Comparison of ENCODE assay signal across 11 cellular contexts in the genomic region with DNA sequence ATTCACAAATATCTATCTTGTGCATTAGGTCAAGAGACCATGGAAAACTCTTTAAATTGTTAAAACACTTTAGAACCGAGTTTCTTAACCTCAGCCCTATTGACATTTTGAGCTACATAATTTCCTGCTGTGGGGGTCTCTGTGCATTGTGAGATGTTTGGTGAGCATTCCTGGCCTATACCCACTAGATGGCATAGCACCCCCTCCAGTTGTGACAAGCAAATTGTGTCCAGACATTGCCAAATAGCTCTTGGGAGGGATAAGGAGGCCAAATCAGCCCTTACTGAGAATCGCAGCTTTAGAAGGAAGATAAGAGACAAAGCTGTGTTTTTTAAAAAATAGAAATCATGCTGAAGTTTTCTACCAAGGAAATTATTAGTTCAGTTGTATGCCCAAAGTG.
DNase-seq lines count a peak whose midpoint lies in the region; ATAC-seq, FAIRE-seq and TF ChIP-seq lines count a peak whose summit lies in the region.
"Had no signal": no experiment of that assay in that cellular context is flagged by ENCODE, and none has a peak within 500 bp of the region (broad histone marks: within the 10 kb centered on the region; RNA-seq: fewer than 3 reads in every experiment).

No MANE protein-coding gene starts in this region.

- no peak overlapping the region for H3K9ac ChIP-seq in neural progenitor cell

- FAIRE-seq in D721Med (lab: Jason Lieb, UNC), result peak; percentile 11

- no peak overlapping the region for H3K27ac Mint-ChIP-seq in neural progenitor cell
- no peak overlapping the region for H3K27ac Mint-ChIP-seq in activated CD8-positive, alpha-beta T cell treated with anti-CD3 and anti-CD28 coated beads for 36 hours
- H3K27ac Mint-ChIP-seq in activated T-cell treated with anti-CD3 and anti-CD28 coated beads, Interleukin-2, amount 50 U/mL, for 24 hours, result no peak overlapping the region
- H3K27ac Mint-ChIP-seq: natural killer cell treated with Interleukin-12 subunit alpha and Interleukin-12 subunit beta and Interleukin-15 and Interleukin-18, amount 100 ng/mL, for 72 hours had no signal

- H3K4me1 Mint-ChIP-seq in neural progenitor cell, result peaks cover 16% of the 10 kb centered on the region
- H3K4me1 Mint-ChIP-seq in activated CD8-positive, alpha-beta T cell treated with anti-CD3 and anti-CD28 coated beads for 36 hours (ENCODE audit: low read depth), result no peaks in the 10 kb centered on the region
- H3K4me1 Mint-ChIP-seq in activated T-cell treated with anti-CD3 and anti-CD28 coated beads, Interleukin-2, amount 50 U/mL, for 24 hours (ENCODE audit: low read depth), result no peaks in the 10 kb centered on the region

- H3K36me3 Mint-ChIP-seq in neural progenitor cell, result no peaks in the 10 kb centered on the region
- H3K36me3 Mint-ChIP-seq in activated CD8-positive, alpha-beta T cell treated with anti-CD3 and anti-CD28 coated beads for 36 hours (ENCODE audit: low read depth), result no peaks in the 10 kb centered on the region
- no peaks in the 10 kb centered on the region for H3K36me3 Mint-ChIP-seq in activated T-cell treated with anti-CD3 and anti-CD28 coated beads, Interleukin-2, amount 50 U/mL, for 24 hours (ENCODE audit: low read depth)
- H3K36me3 Mint-ChIP-seq: natural killer cell treated with Interleukin-12 subunit alpha and Interleukin-12 subunit beta and Interleukin-15 and Interleukin-18, amount 100 ng/mL, for 72 hours had no signal

- H3K27me3 Mint-ChIP-seq in neural progenitor cell (ENCODE audit: insufficient read depth, low read depth), result no peaks in the 10 kb centered on the region
- no peaks in the 10 kb centered on the region for H3K27me3 Mint-ChIP-seq in activated CD8-positive, alpha-beta T cell treated with anti-CD3 and anti-CD28 coated beads for 36 hours
- H3K27me3 Mint-ChIP-seq in activated T-cell treated with anti-CD3 and anti-CD28 coated beads, Interleukin-2, amount 50 U/mL, for 24 hours, result no peaks in the 10 kb centered on the region
- H3K27me3 Mint-ChIP-seq: natural killer cell treated with Interleukin-12 subunit alpha and Interleukin-12 subunit beta and Interleukin-15 and Interleukin-18, amount 100 ng/mL, for 72 hours had no signal

- CTCF ChIA-PET in activated CD8-positive, alpha-beta T cell treated with anti-CD3 and anti-CD28 coated beads for 36 hours (lab: Charles Lee), result no interaction called here

- peaks cover 6% of the 10 kb centered on the region for H3K9me3 ChIP-seq in neural progenitor cell (ENCODE audit: low read depth)
- H3K9me3 ChIP-seq in transverse colon, result no peaks in the 10 kb centered on the region
- H3K9me3 ChIP-seq: adrenal gland had no signal

- no peak overlapping the region for H3K27ac ChIP-seq in dorsolateral prefrontal cortex
- no peak overlapping the region for H3K27ac ChIP-seq in neural progenitor cell
- no peak overlapping the region for H3K27ac ChIP-seq in transverse colon
- H3K27ac ChIP-seq: adrenal gland had no signal

- peaks cover 6% of the 10 kb centered on the region for H3F3A ChIP-seq in neural progenitor cell (ENCODE audit: low read depth)

- TF ChIP-seq CTCF in D721Med (IDR thresholded peaks at IDR 0.05; ENCODE audit: insufficient read depth, missing control alignments) (peak; percentile 78), dorsolateral prefrontal cortex (IDR thresholded peaks at IDR 0.05 in 54 of 56, conservative IDR thresholded peaks at IDR 0.05 in 2 of 56; ENCODE audit: low read depth in 1 of 56, partially characterized antibody in 56 of 56) (peak in 52 of 56 donors; percentile 32 to 75 (median 58)), neural progenitor cell (IDR thresholded peaks at IDR 0.05) (peak; percentile 67), transverse colon (IDR thresholded peaks at IDR 0.05) (no peak)
- no peak for TF ChIP-seq CTCF in activated CD8-positive, alpha-beta T cell treated with anti-CD3 and anti-CD28 coated beads for 36 hours (IDR thresholded peaks at IDR 0.05)

- H3K4me1 ChIP-seq in neural progenitor cell (peaks cover 6% of the 10 kb centered on the region), transverse colon (no peaks in the 10 kb centered on the region)
- H3K4me1 ChIP-seq: adrenal gland had no signal

- no peak for TF ChIP-seq POLR2A in transverse colon (IDR thresholded peaks at IDR 0.05)

- no peak for ATAC-seq in activated CD8-positive, alpha-beta T cell treated with anti-CD3 and anti-CD28 coated beads for 36 hours
- ATAC-seq: natural killer cell treated with Interleukin-12 subunit alpha and Interleukin-12 subunit beta and Interleukin-15 and Interleukin-18, amount 100 ng/mL, for 72 hours had no signal

- in situ Hi-C loops in transverse colon (cut with MboI; ENCODE audit: low pct_ligation_motif_present in 1 of 4, low pct_unique_long_range_greater_than_20kb in 1 of 4, low sequenced_read_pairs in 3 of 4), result no loop called here

- POLR2A ChIA-PET in activated CD8-positive, alpha-beta T cell treated with anti-CD3 and anti-CD28 coated beads for 36 hours (lab: Charles Lee), result no interaction called here

- H3K27me3 ChIP-seq in dorsolateral prefrontal cortex (no peaks in the 10 kb centered on the region), neural progenitor cell (peaks cover 45% of the 10 kb centered on the region), transverse colon (no peaks in the 10 kb centered on the region)
- H3K27me3 ChIP-seq: adrenal gland had no signal

- peaks cover 3% of the 10 kb centered on the region for H3K9me3 Mint-ChIP-seq in neural progenitor cell
- peaks cover 14% of the 10 kb centered on the region for H3K9me3 Mint-ChIP-seq in activated CD8-positive, alpha-beta T cell treated with anti-CD3 and anti-CD28 coated beads for 36 hours
- peaks cover 7% of the 10 kb centered on the region for H3K9me3 Mint-ChIP-seq in activated T-cell treated with anti-CD3 and anti-CD28 coated beads, Interleukin-2, amount 50 U/mL, for 24 hours

- no peak overlapping the region for H3K4me2 ChIP-seq in neural progenitor cell

- no peaks in the 10 kb centered on the region for H3K79me2 ChIP-seq in neural progenitor cell (ENCODE audit: low read depth)

- no peak overlapping the region for H3K4me3 Mint-ChIP-seq in neural progenitor cell
- no peak overlapping the region for H3K4me3 Mint-ChIP-seq in activated CD8-positive, alpha-beta T cell treated with anti-CD3 and anti-CD28 coated beads for 36 hours
- H3K4me3 Mint-ChIP-seq in activated T-cell treated with anti-CD3 and anti-CD28 coated beads, Interleukin-2, amount 50 U/mL, for 24 hours, result no peak overlapping the region
- H3K4me3 Mint-ChIP-seq: natural killer cell treated with Interleukin-12 subunit alpha and Interleukin-12 subunit beta and Interleukin-15 and Interleukin-18, amount 100 ng/mL, for 72 hours had no signal

- H3K36me3 ChIP-seq in neural progenitor cell (no peaks in the 10 kb centered on the region), transverse colon (no peaks in the 10 kb centered on the region)
- H3K36me3 ChIP-seq: adrenal gland had no signal

- intact Hi-C loops in dorsolateral prefrontal cortex (cut with DNase I), result loop anchor here (5.0 to 10.0 kb wide), 3 partner anchors 355 to 713 kb away; no protein-coding TSS in a partner anchor
- intact Hi-C loops in activated CD8-positive, alpha-beta T cell treated with anti-CD3 and anti-CD28 coated beads for 36 hours (cut with micrococcal nuclease), result no loop called here
- intact Hi-C loops in transverse colon (cut with DNase I; ENCODE audit: low total_unique reads), result no loop called here

- 29 to 31% methylated on average over 1 to 2 of the region's 2 CpGs for WGBS in transverse colon (ENCODE audit: low coverage in 1 of 2), 2 donors

- no peak for TF ChIP-seq EP300 in transverse colon (IDR thresholded peaks at IDR 0.05; ENCODE audit: low read depth)

- no peaks in the 10 kb centered on the region for H4K20me1 ChIP-seq in neural progenitor cell (ENCODE audit: low read depth)

- H3K4me3 ChIP-seq in dorsolateral prefrontal cortex (no peak overlapping the region), neural progenitor cell (no peak overlapping the region), transverse colon (no peak overlapping the region)
- H3K4me3 ChIP-seq: adrenal gland had no signal

- H2AFZ ChIP-seq in neural progenitor cell (replicated peaks), result no peak overlapping the region

- DNase-seq in D721Med (ENCODE audit: insufficient read length, low spot score), result no peak
- peak; percentile 44 for DNase-seq in NCI-H1694 treated with DMSO at 0.1 percent for 48 hours (lab: John Stamatoyannopoulos, UW)
- peak in 3 of 10 donors; percentile 15 to 36 (median 35) for DNase-seq in dorsolateral prefrontal cortex
- peak; percentile 76 for DNase-seq in neural progenitor cell (ENCODE audit: low spot score)
- no peak for DNase-seq in activated CD8-positive, alpha-beta T cell treated with anti-CD3 and anti-CD28 coated beads for 36 hours
- no peak for DNase-seq in NCI-H526 treated with DMSO at 0.1 percent for 48 hours (lab: John Stamatoyannopoulos, UW)
- no peak for DNase-seq in activated T-cell treated with anti-CD3 and anti-CD28 coated beads, Interleukin-2, amount 50 U/mL, for 24 hours
- DNase-seq in transverse colon, result no peak
- DNase-seq: adrenal gland, NCI-H510A had no signal

Comparison
In these comparisons a context has a peak if more than half of its experiments do, and no peak if none do; other contexts are left out.
1. DNase-seq: peak in NCI-H1694 treated with DMSO at 0.1 percent for 48 hours (single experiment) and neural progenitor cell (single experiment); none in D721Med (single experiment), activated CD8-positive, alpha-beta T cell treated with anti-CD3 and anti-CD28 coated beads for 36 hours (single experiment), NCI-H526 treated with DMSO at 0.1 percent for 48 hours (single experiment), activated T-cell treated with anti-CD3 and anti-CD28 coated beads, Interleukin-2, amount 50 U/mL, for 24 hours (single experiment) and transverse colon (single experiment).
2. CTCF ChIP-seq: peak in D721Med (single experiment), dorsolateral prefrontal cortex (52 of 56) and neural progenitor cell (single experiment); none in activated CD8-positive, alpha-beta T cell treated with anti-CD3 and anti-CD28 coated beads for 36 hours (single experiment) and transverse colon (0 of 5).
3. intact Hi-C loops: an anchor here in dorsolateral prefrontal cortex (5.0 to 10.0 kb wide); none called in activated CD8-positive, alpha-beta T cell treated with anti-CD3 and anti-CD28 coated beads for 36 hours and transverse colon.